8 cellular contexts compared by ENCODE assay signal in the genomic region with DNA sequence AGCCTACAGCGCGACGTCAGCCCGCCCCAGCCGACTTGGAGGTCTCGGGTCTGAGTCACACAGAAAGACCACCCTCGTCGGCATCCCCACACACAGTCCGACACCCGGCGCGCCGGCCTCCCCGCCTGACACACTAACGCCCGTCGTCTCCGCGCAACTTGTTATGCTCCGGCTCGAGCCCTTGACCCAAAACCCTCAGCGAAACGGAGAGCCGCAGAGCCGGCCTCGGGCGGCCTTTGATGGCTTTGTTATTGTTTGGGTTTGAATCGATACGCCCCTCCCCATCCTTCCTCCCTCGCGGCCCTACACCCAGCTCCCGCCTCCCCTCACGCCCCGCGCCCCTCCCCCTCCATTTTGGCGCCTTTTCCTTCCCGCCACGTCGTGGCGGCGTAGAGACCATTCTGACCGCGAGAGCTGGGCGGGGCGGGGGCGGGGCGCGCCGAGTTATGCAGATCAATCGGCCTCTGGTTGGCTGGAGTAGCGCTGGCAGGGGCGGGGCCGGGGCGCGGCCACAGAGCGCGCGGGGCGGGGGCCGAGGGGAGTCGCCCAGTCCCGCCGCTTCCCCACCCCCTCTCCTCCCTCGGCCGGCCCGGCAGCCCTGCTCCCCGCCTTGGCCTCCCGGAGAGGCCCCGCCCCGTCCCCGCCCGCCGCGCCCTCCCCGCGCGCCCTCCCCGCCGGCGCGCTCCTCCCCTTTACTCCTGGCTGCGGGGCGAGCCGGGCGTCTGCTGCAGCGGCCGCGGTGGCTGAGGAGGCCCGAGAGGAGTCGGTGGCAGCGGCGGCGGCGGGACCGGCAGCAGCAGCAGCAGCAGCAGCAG. TPM values are rescaled to one million over a fixed set of nuclear protein-coding genes. Genes with fewer than 3 reads are reported as not detected.
DNase-seq lines count a peak whose midpoint lies in the region; ATAC-seq and TF ChIP-seq lines count a peak whose summit lies in the region.

A gene (plus strand): TSS at position 695 of the 815 bp plus-strand sequence. CDS start 424 bp downstream, outside the sequence.

- CTCF ChIA-PET in AG04450 (lab: Charles Lee) = interaction anchor here (0.6 to 4.7 kb wide), 9 partner anchors 39 to 318 kb away, joined by 3 to 92 read pairs (median 23); no protein-coding TSS in a partner anchor

- DNase-seq in AG04450 (ENCODE audit: low read depth, low spot score) = peak; percentile 95
- DNase-seq in NCI-H446 (lab: John Stamatoyannopoulos, UW) = peak; percentile 96 to 98
- peak; percentile 98 for DNase-seq in activated CD4-positive, CD25-positive, alpha-beta regulatory T cell treated with anti-CD3 and anti-CD28 coated beads, Interleukin-2, amount 50 U/mL, for 16 hours (ENCODE audit: low read depth, low spot score)
- DNase-seq in central memory CD4-positive, alpha-beta T cell = peak; percentile 94
- DNase-seq in iris pigment epithelial cell (ENCODE audit: low read depth) = peak; percentile 98
- peak; percentile 98 to 100 for DNase-seq in stimulated activated CD4-positive, alpha-beta T cell treated with anti-CD3 and anti-CD28 coated beads, Interleukin-12 subunit alpha, Interleukin-12 subunit beta, amount 100 ng/mL, for 24 hours (ENCODE audit: low read depth in 2 of 2)

- peak within 1 kb of the TSS; percentile 99 for H3K27ac ChIP-seq in AG04450 (ENCODE audit: low read depth, low read length)

- TF ChIP-seq CTCF in AG04450 (IDR thresholded peaks at IDR 0.05; ENCODE audit: low read depth, low read length) = no peak

- ATAC-seq in GM18909 (IDR thresholded peaks at IDR 0.05; ENCODE audit: poor library complexity, unreplicated experiment) (peak; percentile 73), HG03196 (IDR thresholded peaks at IDR 0.05; ENCODE audit: unreplicated experiment) (peak; percentile 48)

- POLR2A ChIA-PET in AG04450 (lab: Yijun Ruan, JAX) = interaction anchor here (0.5 to 4.0 kb wide), 16 partner anchors 8 to 148 kb away, joined by 3 to 49 read pairs (median 5); no protein-coding TSS in a partner anchor

- H3K9me3 ChIP-seq in AG04450 (ENCODE audit: control insufficient read depth, insufficient read depth, low read length) = peaks cover 7% of the 10 kb centered on the region; the same call in 1 of the 2 replicates

- H3K4me3 ChIP-seq in AG04450 (ENCODE audit: low read depth, low read length) = peak within 1 kb of the TSS; percentile 95

- no peaks in the 10 kb centered on the region for H3K27me3 ChIP-seq in AG04450 (ENCODE audit: control insufficient read depth, insufficient read depth, low read length)

RNA-seq across cellular contexts. Expression of the gene that starts here (rescaled TPM):
- polyA plus RNA-seq in AG04450 (2011; rRNA removed) = 35.3 and 37.5 TPM in 2 replicates
- polyA minus RNA-seq in AG04450 (2011; rRNA and poly(A)+ RNA removed) = 55.6 and 64.5 TPM in 2 replicates

Comparison
In these comparisons a context has a peak if more than half of its experiments do, and no peak if none do; other contexts are left out.
1. Peak in every context shown above with its lines: DNase-seq, ATAC-seq, H3K4me3 ChIP-seq and H3K27ac ChIP-seq.